ENCODE assay signal across 23 cellular contexts in the genomic region with DNA sequence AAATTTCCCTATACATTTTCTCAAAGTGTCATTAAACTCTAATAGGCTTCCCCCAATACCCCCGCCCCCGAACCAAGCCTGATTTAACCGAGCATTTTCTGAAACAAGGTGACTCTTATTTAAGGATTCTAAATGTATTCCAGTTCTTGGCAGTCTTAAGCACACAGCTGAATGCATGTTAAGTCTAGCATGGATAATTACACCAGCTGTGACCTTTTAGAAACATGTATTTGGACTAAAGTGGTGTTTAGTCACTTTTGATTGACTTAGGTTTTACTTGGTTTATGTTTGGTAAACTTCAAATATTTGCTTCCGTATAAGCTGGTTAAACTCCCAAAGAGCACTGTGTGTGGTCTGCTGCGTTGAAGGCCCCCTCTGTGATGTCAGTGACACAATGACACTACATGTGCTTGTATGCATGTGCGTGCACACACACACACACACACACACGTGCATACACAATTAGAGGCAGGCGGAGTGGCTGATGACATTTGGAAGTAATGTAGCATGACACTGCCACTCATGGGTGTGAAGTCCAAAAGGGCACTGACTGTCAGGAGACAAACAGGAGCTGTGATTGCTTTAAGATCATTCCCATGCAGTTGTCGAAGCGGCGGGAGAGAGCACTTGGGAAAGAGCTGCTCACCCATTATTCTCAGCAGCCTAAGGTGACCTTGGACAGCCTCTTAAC.
DNase-seq lines count a peak whose midpoint lies in the region; ATAC-seq and TF ChIP-seq lines count a peak whose summit lies in the region.
"Had no signal": no experiment of that assay in that cellular context is flagged by ENCODE, and none has a peak within 500 bp of the region (broad histone marks: within the 10 kb centered on the region; RNA-seq: fewer than 3 reads in every experiment).

No MANE protein-coding gene starts in this region.

- intact Hi-C loops in mucosa of descending colon (cut with DNase I, micrococcal nuclease), result no loop called here

- H3K27me3 ChIP-seq in fibroblast of lung (ENCODE audit: control insufficient read depth, insufficient read depth, low read length) (no peaks in the 10 kb centered on the region), H7 (ENCODE audit: control insufficient read depth, insufficient read depth, low read length) (no peaks in the 10 kb centered on the region)
- H3K27me3 ChIP-seq: BLaER1 treated with 17β-estradiol and CSF1 and Interleukin-3, amounts not matched to agents 10 nM and 100 nM; neutrophil; right atrium auricular region; vagina had no signal

- H3K36me3 ChIP-seq in fibroblast of lung (ENCODE audit: control insufficient read depth, insufficient read depth, low read length), result no peaks in the 10 kb centered on the region
- H3K36me3 ChIP-seq in mucosa of descending colon (ENCODE audit: low read depth), result no peaks in the 10 kb centered on the region
- no peaks in the 10 kb centered on the region for H3K36me3 ChIP-seq in H7 (replicated peaks; ENCODE audit: control insufficient read depth, insufficient read depth, low read length)
- H3K36me3 ChIP-seq: BLaER1 treated with 17β-estradiol and CSF1 and Interleukin-3, amounts not matched to agents 10 nM and 100 nM; neutrophil; right atrium auricular region; suprapubic skin; vagina had no signal

- H2AFZ ChIP-seq in fibroblast of lung (ENCODE audit: low read length), result no peak overlapping the region

- H3K9me3 ChIP-seq in fibroblast of lung (ENCODE audit: control insufficient read depth, insufficient read depth, low read depth, low read length), result no peaks in the 10 kb centered on the region
- H3K9me3 ChIP-seq in mucosa of descending colon, result no peaks in the 10 kb centered on the region
- H3K9me3 ChIP-seq: neutrophil, right atrium auricular region, suprapubic skin, vagina had no signal

- TF ChIP-seq CTCF in fibroblast of lung (conservative IDR thresholded peaks at IDR 0.05 in 1 of 2, IDR thresholded peaks at IDR 0.05 in 1 of 2; ENCODE audit: low read depth in 1 of 2, low read length in 2 of 2) (no peak), mucosa of descending colon (IDR thresholded peaks at IDR 0.05) (no peak), GM10266 (IDR thresholded peaks at IDR 0.05; ENCODE audit: control insufficient read depth, insufficient read depth, low read depth, missing control alignments) (no peak)

- no peaks in the 10 kb centered on the region for H3K4me1 ChIP-seq in fibroblast of lung (ENCODE audit: control insufficient read depth, extremely low read depth, insufficient read depth, low read length)
- peaks cover 4% of the 10 kb centered on the region for H3K4me1 ChIP-seq in mucosa of descending colon (ENCODE audit: low read depth)
- H3K4me1 ChIP-seq: right atrium auricular region, suprapubic skin, vagina had no signal

- peak; percentile 70 for ATAC-seq in mucosa of descending colon
- ATAC-seq: left ventricle myocardium superior had no signal

- DNase-seq in DMS 273 (lab: John Stamatoyannopoulos, UW; ENCODE audit: unreplicated experiment) (peak; percentile 67), NCI-H345 treated with DMSO at 0.1 percent for 48 hours (lab: John Stamatoyannopoulos, UW; ENCODE audit: unreplicated experiment) (peak; percentile 15), fibroblast of lung (ENCODE audit: low read depth in 2 of 2) (peak; percentile 0 to 56), mucosa of descending colon (peak in 2 of 3 donors; percentile 26 to 56), GM10266 (ENCODE audit: extremely low spot score) (no peak), H7 (no peak), HCEC 1CT (no peak), hypothalamus (lab: John Stamatoyannopoulos, UW) (no peak)
- DNase-seq: activated CD4-positive, alpha-beta T cell treated with anti-CD3 and anti-CD28 coated beads for 1 hour; activated CD8-positive, alpha-beta memory T cell treated with anti-CD3 and anti-CD28 coated beads for 24 hours; activated naive CD4-positive, alpha-beta T cell treated with anti-CD3 and anti-CD28 coated beads for 36 hours; activated T-cell treated with anti-CD3 and anti-CD28 coated beads, Interleukin-2, amount 50 U/mL, for 48 hours; amygdala; central memory CD4-positive, alpha-beta T cell; Karpas-422; left ventricle myocardium superior; NCI-H510A treated with DMSO at 0.1 percent for 48 hours; stimulated activated CD4-positive, alpha-beta T cell treated with anti-CD3 and anti-CD28 coated beads, Interleukin-15, amount 100 ng/mL, for 24 hours had no signal

- H3K4me3 ChIP-seq in fibroblast of lung (replicated peaks in 1 of 4; ENCODE audit: control extremely low read depth in 1 of 4, insufficient read depth in 1 of 4, low read depth in 3 of 4, low read length in 4 of 4) (no peak overlapping the region), mucosa of descending colon (no peak overlapping the region), H7 (ENCODE audit: insufficient read depth, low read depth, low read length) (no peak overlapping the region)
- H3K4me3 ChIP-seq: BLaER1 treated with 17β-estradiol and CSF1 and Interleukin-3, amounts not matched to agents 10 nM and 100 nM; right atrium auricular region; suprapubic skin; vagina had no signal

- H3K9ac ChIP-seq in fibroblast of lung (ENCODE audit: insufficient read depth, low read length), result no peak overlapping the region
- H3K9ac ChIP-seq: BLaER1 treated with 17β-estradiol and CSF1 and Interleukin-3, amounts not matched to agents 10 nM and 100 nM had no signal

- H3K79me2 ChIP-seq in fibroblast of lung (ENCODE audit: control insufficient read depth, insufficient read depth, low read length), result no peaks in the 10 kb centered on the region

- H3K4me2 ChIP-seq in fibroblast of lung (ENCODE audit: extremely low read depth, insufficient read depth, low read length), result no peak overlapping the region

- H4K20me1 ChIP-seq in fibroblast of lung (ENCODE audit: control insufficient read depth, extremely low read depth, insufficient read depth, low read length), result no peaks in the 10 kb centered on the region
- H4K20me1 ChIP-seq: BLaER1 treated with 17β-estradiol and CSF1 and Interleukin-3, amounts not matched to agents 10 nM and 100 nM had no signal

- H3K27ac ChIP-seq in fibroblast of lung (ENCODE audit: insufficient read depth, low read length), result no peak overlapping the region
- H3K27ac ChIP-seq: BLaER1 treated with 17β-estradiol and CSF1 and Interleukin-3, amounts not matched to agents 10 nM and 100 nM; neutrophil; right atrium auricular region; suprapubic skin; vagina had no signal

Comparison
In these comparisons a context has a peak if more than half of its experiments do, and no peak if none do; other contexts are left out.
1. DNase-seq: peak in DMS 273 (single experiment), NCI-H345 treated with DMSO at 0.1 percent for 48 hours (single experiment), fibroblast of lung (2 of 2) and mucosa of descending colon (2 of 3); none in GM10266 (single experiment), H7 (single experiment), HCEC 1CT (single experiment) and hypothalamus (0 of 51).